Comparison of ENCODE assay signal across 1 cellular context in the genomic region with DNA sequence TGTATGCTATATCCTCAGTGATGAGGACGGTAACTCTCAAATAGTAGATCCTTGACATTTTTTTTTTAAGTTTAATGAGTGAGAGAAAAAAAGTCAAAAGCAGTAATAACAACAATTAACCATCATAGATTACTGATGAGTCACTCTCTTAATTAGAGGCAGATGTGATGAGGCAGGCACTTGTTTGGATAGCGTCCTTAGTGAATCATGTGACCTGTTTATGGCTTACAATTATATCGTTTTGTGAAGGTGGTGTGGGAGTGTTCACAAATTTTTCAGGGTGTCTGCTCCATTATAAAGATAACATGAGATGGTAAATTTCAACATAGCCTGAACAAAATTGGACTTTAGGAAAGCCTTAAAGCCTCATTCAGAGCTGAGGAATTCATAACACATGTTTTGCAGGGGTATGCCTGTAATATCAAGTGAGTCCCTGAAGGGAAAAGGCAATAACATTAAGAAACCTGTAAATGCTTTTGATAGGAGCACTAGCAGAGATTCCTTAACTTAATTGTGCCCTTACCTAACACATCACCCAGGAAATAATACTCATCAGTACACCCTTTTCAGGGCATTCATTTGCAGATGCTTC.
TF ChIP-seq lines count a peak whose summit lies in the region.

No MANE protein-coding gene starts in this region.

TF ChIP-seq in K562, 482 proteins besides CTCF, POLR2A, EP300 and RAD21 (continued from another document and continues in another):
- TF ChIP-seq HDAC1 (IDR thresholded peaks at IDR 0.05) (no peak), MTA3 (IDR thresholded peaks at IDR 0.05; ENCODE audit: borderline replicate concordance) (no peak), JUND (IDR thresholded peaks at IDR 0.05; ENCODE audit: borderline replicate concordance, low read depth, low read length) (peak; percentile 59; the same call in 1 of the 2 replicates), JUND (tag; IDR thresholded peaks at IDR 0.05; ENCODE audit: borderline replicate concordance, low read depth, low read length) (0 out of 3 replicates have a peak, but pooled peaks have one; percentile 27), MIER1 (IDR thresholded peaks at IDR 0.05; ENCODE audit: low read depth) (no peak), BMI1 (IDR thresholded peaks at IDR 0.05; ENCODE audit: low read length) (no peak), TOE1 (IDR thresholded peaks at IDR 0.05; ENCODE audit: borderline replicate concordance) (peak; percentile 79; the same call in 1 of the 2 replicates), TOE1 (CRISPR knock-in tag; IDR thresholded peaks at IDR 0.05; ENCODE audit: borderline replicate concordance, low read depth) (no peak), ETV1 (tag; conservative IDR thresholded peaks at IDR 0.05; ENCODE audit: low read depth) (no peak), FOSL1 (tag; conservative IDR thresholded peaks at IDR 0.05) (peak; percentile 66), EGR1 (conservative IDR thresholded peaks at IDR 0.05) (no peak), ZNF217 (CRISPR knock-in tag; IDR thresholded peaks at IDR 0.05) (no peak), TAF7 (tag; IDR thresholded peaks at IDR 0.05) (no peak), ZNF717 (CRISPR knock-in tag; IDR thresholded peaks at IDR 0.05) (no peak), ZNF316 (IDR thresholded peaks at IDR 0.05) (peak; percentile 57), MAFG (tag; conservative IDR thresholded peaks at IDR 0.05) (peak; percentile 73), NFE2 (IDR thresholded peaks at IDR 0.05; ENCODE audit: low read depth) (peak; percentile 22; the same call in 1 of the 2 replicates), MYC (IDR thresholded peaks at IDR 0.05; ENCODE audit: low read depth, low read length) (no peak), MYC (CRISPR knock-in tag; IDR thresholded peaks at IDR 0.05; ENCODE audit: borderline replicate concordance, low read depth) (no peak), RBM25 (IDR thresholded peaks at IDR 0.05; ENCODE audit: low read depth, low read length, severe bottlenecking) (no peak), C11orf30 (IDR thresholded peaks at IDR 0.05; ENCODE audit: low read depth) (peak; percentile 19; the same call in 1 of the 2 replicates), E2F3 (CRISPR knock-in tag; IDR thresholded peaks at IDR 0.05) (no peak), RUNX1 (IDR thresholded peaks at IDR 0.05; ENCODE audit: low read depth) (no peak), TBL1XR1 (IDR thresholded peaks at IDR 0.05; ENCODE audit: low read length in 2 of 2) (no peak), ZNF408 (CRISPR knock-in tag; IDR thresholded peaks at IDR 0.05; ENCODE audit: low read depth) (no peak), PTRF (tag; IDR thresholded peaks at IDR 0.05) (no peak), SOX6 (IDR thresholded peaks at IDR 0.05) (peak; percentile 40; the same call in 1 of the 2 replicates), CBFA2T3 (IDR thresholded peaks at IDR 0.05) (peak; percentile 30), SMARCE1 (IDR thresholded peaks at IDR 0.05) (peak; percentile 14; the same call in 1 of the 2 replicates), MCM7 (IDR thresholded peaks at IDR 0.05) (no peak), SNIP1 (IDR thresholded peaks at IDR 0.05; ENCODE audit: low read depth) (no peak), CHCHD3 (CRISPR knock-in tag; IDR thresholded peaks at IDR 0.05) (no peak), PYGO2 (tag; IDR thresholded peaks at IDR 0.05) (no peak), HNRNPH1 (optimal IDR thresholded peaks at IDR 0.05; ENCODE audit: low read depth, low read length) (no peak), MAFF (IDR thresholded peaks at IDR 0.05; ENCODE audit: low read length) (peak; percentile 10; the same call in 1 of the 2 replicates), SREBF1 (IDR thresholded peaks at IDR 0.05; ENCODE audit: borderline replicate concordance, low read depth, low read length) (no peak), PCBP2 (IDR thresholded peaks at IDR 0.05; ENCODE audit: low read depth, low read length, poor library complexity, severe bottlenecking) (no peak), CBFA2T2 (conservative IDR thresholded peaks at IDR 0.05) (0 out of 2 replicates have a peak, but pooled peaks have one; percentile 23), ZC3H4 (CRISPR knock-in tag; IDR thresholded peaks at IDR 0.05; ENCODE audit: borderline replicate concordance) (no peak), TFAM (CRISPR knock-in tag; conservative IDR thresholded peaks at IDR 0.05) (no peak), ZNF174 (CRISPR knock-in tag; IDR thresholded peaks at IDR 0.05) (no peak), MAFK (IDR thresholded peaks at IDR 0.05; ENCODE audit: low read length) (peak; percentile 34; the same call in 1 of the 2 replicates), NR1H2 (CRISPR knock-in tag; IDR thresholded peaks at IDR 0.05) (no peak), HEY1 (CRISPR knock-in tag; IDR thresholded peaks at IDR 0.05; ENCODE audit: borderline replicate concordance) (no peak), GATA2 (CRISPR knock-in tag; IDR thresholded peaks at IDR 0.05) (no peak), ARID4B (CRISPR knock-in tag; IDR thresholded peaks at IDR 0.05) (no peak), ZNF584 (CRISPR knock-in tag; IDR thresholded peaks at IDR 0.05; ENCODE audit: low read depth) (no peak), RBM39 (optimal IDR thresholded peaks at IDR 0.05; ENCODE audit: low read depth, low read length) (no peak), CREM (IDR thresholded peaks at IDR 0.05; ENCODE audit: low read depth) (no peak), NFE2L1 (tag; IDR thresholded peaks at IDR 0.05; ENCODE audit: borderline replicate concordance, low read depth) (0 out of 2 replicates have a peak, but pooled peaks have one; percentile 9), ZNF282 (CRISPR knock-in tag; IDR thresholded peaks at IDR 0.05) (no peak)
- TF ChIP-seq, protein P1, sequence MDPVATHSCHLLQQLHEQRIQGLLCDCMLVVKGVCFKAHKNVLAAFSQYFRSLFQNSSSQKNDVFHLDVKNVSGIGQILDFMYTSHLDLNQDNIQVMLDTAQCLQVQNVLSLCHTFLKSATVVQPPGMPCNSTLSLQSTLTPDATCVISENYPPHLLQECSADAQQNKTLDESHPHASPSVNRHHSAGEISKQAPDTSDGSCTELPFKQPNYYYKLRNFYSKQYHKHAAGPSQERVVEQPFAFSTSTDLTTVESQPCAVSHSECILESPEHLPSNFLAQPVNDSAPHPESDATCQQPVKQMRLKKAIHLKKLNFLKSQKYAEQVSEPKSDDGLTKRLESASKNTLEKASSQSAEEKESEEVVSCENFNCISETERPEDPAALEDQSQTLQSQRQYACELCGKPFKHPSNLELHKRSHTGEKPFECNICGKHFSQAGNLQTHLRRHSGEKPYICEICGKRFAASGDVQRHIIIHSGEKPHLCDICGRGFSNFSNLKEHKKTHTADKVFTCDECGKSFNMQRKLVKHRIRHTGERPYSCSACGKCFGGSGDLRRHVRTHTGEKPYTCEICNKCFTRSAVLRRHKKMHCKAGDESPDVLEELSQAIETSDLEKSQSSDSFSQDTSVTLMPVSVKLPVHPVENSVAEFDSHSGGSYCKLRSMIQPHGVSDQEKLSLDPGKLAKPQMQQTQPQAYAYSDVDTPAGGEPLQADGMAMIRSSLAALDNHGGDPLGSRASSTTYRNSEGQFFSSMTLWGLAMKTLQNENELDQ (CRISPR knock-in tag; IDR thresholded peaks at IDR 0.05; ENCODE audit: borderline replicate concordance): no peak
- TF ChIP-seq, protein P2, sequence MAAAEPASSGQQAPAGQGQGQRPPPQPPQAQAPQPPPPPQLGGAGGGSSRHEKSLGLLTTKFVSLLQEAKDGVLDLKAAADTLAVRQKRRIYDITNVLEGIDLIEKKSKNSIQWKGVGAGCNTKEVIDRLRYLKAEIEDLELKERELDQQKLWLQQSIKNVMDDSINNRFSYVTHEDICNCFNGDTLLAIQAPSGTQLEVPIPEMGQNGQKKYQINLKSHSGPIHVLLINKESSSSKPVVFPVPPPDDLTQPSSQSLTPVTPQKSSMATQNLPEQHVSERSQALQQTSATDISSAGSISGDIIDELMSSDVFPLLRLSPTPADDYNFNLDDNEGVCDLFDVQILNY (CRISPR knock-in tag; IDR thresholded peaks at IDR 0.05): no peak
- TF ChIP-seq, protein P3, sequence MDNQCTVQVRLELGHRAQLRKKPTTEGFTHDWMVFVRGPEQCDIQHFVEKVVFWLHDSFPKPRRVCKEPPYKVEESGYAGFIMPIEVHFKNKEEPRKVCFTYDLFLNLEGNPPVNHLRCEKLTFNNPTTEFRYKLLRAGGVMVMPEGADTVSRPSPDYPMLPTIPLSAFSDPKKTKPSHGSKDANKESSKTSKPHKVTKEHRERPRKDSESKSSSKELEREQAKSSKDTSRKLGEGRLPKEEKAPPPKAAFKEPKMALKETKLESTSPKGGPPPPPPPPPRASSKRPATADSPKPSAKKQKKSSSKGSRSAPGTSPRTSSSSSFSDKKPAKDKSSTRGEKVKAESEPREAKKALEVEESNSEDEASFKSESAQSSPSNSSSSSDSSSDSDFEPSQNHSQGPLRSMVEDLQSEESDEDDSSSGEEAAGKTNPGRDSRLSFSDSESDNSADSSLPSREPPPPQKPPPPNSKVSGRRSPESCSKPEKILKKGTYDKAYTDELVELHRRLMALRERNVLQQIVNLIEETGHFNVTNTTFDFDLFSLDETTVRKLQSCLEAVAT (IDR thresholded peaks at IDR 0.05): no peak
- TF ChIP-seq, protein P4, sequence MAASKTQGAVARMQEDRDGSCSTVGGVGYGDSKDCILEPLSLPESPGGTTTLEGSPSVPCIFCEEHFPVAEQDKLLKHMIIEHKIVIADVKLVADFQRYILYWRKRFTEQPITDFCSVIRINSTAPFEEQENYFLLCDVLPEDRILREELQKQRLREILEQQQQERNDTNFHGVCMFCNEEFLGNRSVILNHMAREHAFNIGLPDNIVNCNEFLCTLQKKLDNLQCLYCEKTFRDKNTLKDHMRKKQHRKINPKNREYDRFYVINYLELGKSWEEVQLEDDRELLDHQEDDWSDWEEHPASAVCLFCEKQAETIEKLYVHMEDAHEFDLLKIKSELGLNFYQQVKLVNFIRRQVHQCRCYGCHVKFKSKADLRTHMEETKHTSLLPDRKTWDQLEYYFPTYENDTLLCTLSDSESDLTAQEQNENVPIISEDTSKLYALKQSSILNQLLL (CRISPR knock-in tag; IDR thresholded peaks at IDR 0.05; ENCODE audit: borderline replicate concordance): no peak
- TF ChIP-seq, protein P5, sequence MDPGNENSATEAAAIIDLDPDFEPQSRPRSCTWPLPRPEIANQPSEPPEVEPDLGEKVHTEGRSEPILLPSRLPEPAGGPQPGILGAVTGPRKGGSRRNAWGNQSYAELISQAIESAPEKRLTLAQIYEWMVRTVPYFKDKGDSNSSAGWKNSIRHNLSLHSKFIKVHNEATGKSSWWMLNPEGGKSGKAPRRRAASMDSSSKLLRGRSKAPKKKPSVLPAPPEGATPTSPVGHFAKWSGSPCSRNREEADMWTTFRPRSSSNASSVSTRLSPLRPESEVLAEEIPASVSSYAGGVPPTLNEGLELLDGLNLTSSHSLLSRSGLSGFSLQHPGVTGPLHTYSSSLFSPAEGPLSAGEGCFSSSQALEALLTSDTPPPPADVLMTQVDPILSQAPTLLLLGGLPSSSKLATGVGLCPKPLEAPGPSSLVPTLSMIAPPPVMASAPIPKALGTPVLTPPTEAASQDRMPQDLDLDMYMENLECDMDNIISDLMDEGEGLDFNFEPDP (CRISPR knock-in tag; IDR thresholded peaks at IDR 0.05): no peak
- TF ChIP-seq, protein P6, sequence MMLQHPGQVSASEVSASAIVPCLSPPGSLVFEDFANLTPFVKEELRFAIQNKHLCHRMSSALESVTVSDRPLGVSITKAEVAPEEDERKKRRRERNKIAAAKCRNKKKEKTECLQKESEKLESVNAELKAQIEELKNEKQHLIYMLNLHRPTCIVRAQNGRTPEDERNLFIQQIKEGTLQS (IDR thresholded peaks at IDR 0.05): peak; percentile 57; the same call in 1 of the 2 replicates
- TF ChIP-seq, protein P6 (CRISPR knock-in tag; conservative IDR thresholded peaks at IDR 0.05): no peak
- TF ChIP-seq, protein P7, sequence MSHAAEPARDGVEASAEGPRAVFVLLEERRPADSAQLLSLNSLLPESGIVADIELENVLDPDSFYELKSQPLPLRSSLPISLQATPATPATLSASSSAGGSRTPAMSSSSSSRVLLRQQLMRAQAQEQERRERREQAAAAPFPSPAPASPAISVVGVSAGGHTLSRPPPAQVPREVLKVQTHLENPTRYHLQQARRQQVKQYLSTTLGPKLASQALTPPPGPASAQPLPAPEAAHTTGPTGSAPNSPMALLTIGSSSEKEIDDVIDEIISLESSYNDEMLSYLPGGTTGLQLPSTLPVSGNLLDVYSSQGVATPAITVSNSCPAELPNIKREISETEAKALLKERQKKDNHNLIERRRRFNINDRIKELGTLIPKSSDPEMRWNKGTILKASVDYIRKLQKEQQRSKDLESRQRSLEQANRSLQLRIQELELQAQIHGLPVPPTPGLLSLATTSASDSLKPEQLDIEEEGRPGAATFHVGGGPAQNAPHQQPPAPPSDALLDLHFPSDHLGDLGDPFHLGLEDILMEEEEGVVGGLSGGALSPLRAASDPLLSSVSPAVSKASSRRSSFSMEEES (CRISPR knock-in tag; IDR thresholded peaks at IDR 0.05): peak; percentile 86
